In genomic region chr1:214670098-214670497, GRCh38 we compare ENCODE assay signal across 14 cellular contexts.
A peak's percentile ranks its signal among the peaks of the same experiment; 100 is the strongest.
DNase-seq lines count a peak whose midpoint lies in the region; ATAC-seq and TF ChIP-seq lines count a peak whose summit lies in the region.
"Had no signal": no experiment of that assay in that cellular context is flagged by ENCODE, and none has a peak within 500 bp of the region (broad histone marks: within the 10 kb centered on the region; RNA-seq: fewer than 3 reads in every experiment).

No MANE protein-coding gene starts in this region.

- H2AK5ac ChIP-seq in IMR-90 (ENCODE audit: low read depth, low read length) (no peak overlapping the region), mesenchymal stem cell (ENCODE audit: low read length, severe bottlenecking) (no peak overlapping the region)

- H4K20me1 ChIP-seq in IMR-90 (ENCODE audit: insufficient read depth, low read length): no peaks in the 10 kb centered on the region

- H3K18ac ChIP-seq in IMR-90 (ENCODE audit: low read depth, low read length) (no peak overlapping the region), mesenchymal stem cell (ENCODE audit: low read depth in 1 of 2, low read length in 2 of 2) (no peak overlapping the region)

- CTCF ChIA-PET in IMR-90 (lab: Yijun Ruan, JAX): interaction anchor here (0.8 kb wide), 1 partner anchor 9 kb away, joined by 4 read pairs; no protein-coding TSS in a partner anchor

- dilution Hi-C loops in IMR-90 (cut with HindIII; ENCODE audit: low sequenced_read_pairs, unreplicated experiment): loop anchor here (25.0 kb wide), 1 partner anchor 867 kb away; no protein-coding TSS in a partner anchor

- WGBS in IMR-90 (ENCODE audit: extremely low coverage in 2 of 2, insufficient read length in 1 of 2), 2 experiments: no CpG with 5 or more reads among the region's 2 CpGs
- 81% methylated on average over 2 of the region's 2 CpGs for WGBS in mesenchymal stem cell

- H3K4ac ChIP-seq in IMR-90 (ENCODE audit: low read depth, low read length) (no peak overlapping the region), mesenchymal stem cell (ENCODE audit: low read depth in 1 of 2, low read length in 2 of 2) (no peak overlapping the region)

- H3K9ac ChIP-seq in IMR-90 (ENCODE audit: low read depth, low read length): no peak overlapping the region
- no peak overlapping the region for H3K9ac ChIP-seq in mesenchymal stem cell (ENCODE audit: low read length)
- H3K9ac ChIP-seq: neural progenitor cell had no signal

- H3K4me2 ChIP-seq in IMR-90 (ENCODE audit: low read depth, low read length) (no peak overlapping the region), mesenchymal stem cell (ENCODE audit: low read length, poor library complexity, severe bottlenecking) (no peak overlapping the region)
- H3K4me2 ChIP-seq: neural progenitor cell had no signal

- H2BK120ac ChIP-seq in IMR-90 (ENCODE audit: low read depth, low read length) (no peak overlapping the region), mesenchymal stem cell (ENCODE audit: low read depth, low read length) (no peak overlapping the region)

- H3K14ac ChIP-seq in IMR-90 (replicated peaks; ENCODE audit: low read depth, low read length): no peak overlapping the region
- H3K14ac ChIP-seq in mesenchymal stem cell (ENCODE audit: low read length in 2 of 2): no peak overlapping the region

- no peak overlapping the region for H3K4me3 ChIP-seq in IMR-90 (ENCODE audit: insufficient read depth, low read depth, low read length)
- no peak overlapping the region for H3K4me3 ChIP-seq in mesenchymal stem cell (ENCODE audit: insufficient read depth in 1 of 2, low read depth in 1 of 2, low read length in 2 of 2)
- H3K4me3 ChIP-seq: esophagus squamous epithelium, neural progenitor cell had no signal

- no peak overlapping the region for H2BK12ac ChIP-seq in mesenchymal stem cell (ENCODE audit: low read length in 2 of 2)

- H2AFZ ChIP-seq in IMR-90 (replicated peaks; ENCODE audit: low read length, poor library complexity): peak overlapping the region; percentile 2
- H2AFZ ChIP-seq in mesenchymal stem cell (ENCODE audit: low read depth, low read length): no peak overlapping the region
- H2AFZ ChIP-seq: neural progenitor cell had no signal

- H2BK15ac ChIP-seq in IMR-90 (ENCODE audit: low read depth, low read length): no peak overlapping the region
- no peak overlapping the region for H2BK15ac ChIP-seq in mesenchymal stem cell (ENCODE audit: low read depth, poor library complexity, severe bottlenecking)

- no peak overlapping the region for H4K5ac ChIP-seq in IMR-90 (ENCODE audit: low read depth, low read length)

- TF ChIP-seq POLR2A in IMR-90 (IDR thresholded peaks at IDR 0.05; ENCODE audit: low read depth, low read length) (no peak), erythroblast (IDR thresholded peaks at IDR 0.05; ENCODE audit: low read length) (no peak)

- no peaks in the 10 kb centered on the region for H3K4me1 ChIP-seq in IMR-90 (ENCODE audit: control insufficient read depth, insufficient read depth, low read length)
- H3K4me1 ChIP-seq in mesenchymal stem cell (ENCODE audit: control insufficient read depth, insufficient read depth, low read depth, low read length): no peaks in the 10 kb centered on the region
- no peaks in the 10 kb centered on the region for H3K4me1 ChIP-seq in foreskin keratinocyte
- H3K4me1 ChIP-seq: esophagus squamous epithelium, neural progenitor cell had no signal

- 0 out of 2 replicates have a peak, but pooled peaks cover 4% of the 10 kb centered on the region for H3K9me1 ChIP-seq in IMR-90 (ENCODE audit: insufficient read depth, low read length)

- TF ChIP-seq RAD21 in IMR-90 (IDR thresholded peaks at IDR 0.05; ENCODE audit: low read length): no peak

- H4K8ac ChIP-seq in IMR-90 (ENCODE audit: low read depth in 2 of 2, low read length in 2 of 2) (no peak overlapping the region; a peak in 1 of 4 replicates), mesenchymal stem cell (ENCODE audit: low read length) (no peak overlapping the region)

- H2BK20ac ChIP-seq in IMR-90 (ENCODE audit: low read depth, low read length): no peak overlapping the region

- BruUV-seq in IMR-90 (replicated peaks; lab: Mats Ljungman, UMichigan): no TSS peak

- peaks cover 4 to 17% of the 10 kb centered on the region in 2 experiments; a peak in 3 of 4 replicates for H3K79me1 ChIP-seq in IMR-90 (ENCODE audit: low read depth in 1 of 2, low read length in 2 of 2)
- H3K79me1 ChIP-seq in mesenchymal stem cell (replicated peaks; ENCODE audit: low read length, poor library complexity, severe bottlenecking): peaks cover 2% of the 10 kb centered on the region

- H2AK9ac ChIP-seq in IMR-90 (replicated peaks; ENCODE audit: low read depth, low read length, poor library complexity): no peak overlapping the region

- H3K23ac ChIP-seq in IMR-90 (ENCODE audit: low read depth, low read length): no peak overlapping the region
- H3K23ac ChIP-seq in mesenchymal stem cell (ENCODE audit: low read length in 2 of 2): no peak overlapping the region

- H4K91ac ChIP-seq in IMR-90 (ENCODE audit: insufficient read depth, low read depth, low read length) (no peak overlapping the region), mesenchymal stem cell (ENCODE audit: low read length) (no peak overlapping the region)

- TF ChIP-seq CTCF in IMR-90 (conservative IDR thresholded peaks at IDR 0.05; ENCODE audit: low read depth, low read length) (no peak), foreskin keratinocyte (conservative IDR thresholded peaks at IDR 0.05) (no peak)

- H3K27ac ChIP-seq in IMR-90 (ENCODE audit: insufficient read depth, low read length) (no peak overlapping the region), mesenchymal stem cell (ENCODE audit: low read length, poor library complexity, severe bottlenecking) (no peak overlapping the region), foreskin keratinocyte (no peak overlapping the region)
- H3K27ac ChIP-seq: esophagus squamous epithelium, neural progenitor cell had no signal

- H2BK5ac ChIP-seq in IMR-90 (ENCODE audit: low read depth, low read length, poor library complexity, severe bottlenecking) (no peak overlapping the region), mesenchymal stem cell (ENCODE audit: low read depth, low read length, poor library complexity, severe bottlenecking) (no peak overlapping the region)

- ATAC-seq in IMR-90 (ENCODE audit: low read depth) (peak; percentile 51), foreskin keratinocyte (no peak)
- ATAC-seq: activated CD4-positive, alpha-beta T cell treated with anti-CD3 and anti-CD28 coated beads for 36 hours; stimulated activated effector memory CD8-positive, alpha-beta T cell treated with anti-CD3 and anti-CD28 coated beads, Interleukin-12 subunit alpha, Interleukin-12 subunit beta, amount 100 ng/mL, for 72 hours had no signal

- intact Hi-C loops in IMR-90 (cut with micrococcal nuclease): no loop called here

- POLR2A ChIA-PET in IMR-90 (lab: Charles Lee; ENCODE audit: unreplicated experiment): interaction anchor here (0.6 kb wide), 1 partner anchor 238 kb away, joined by 3 read pairs; no protein-coding TSS in a partner anchor

- H3K9me3 ChIP-seq in IMR-90 (ENCODE audit: control insufficient read depth, insufficient read depth, low read length) (no peaks in the 10 kb centered on the region), mesenchymal stem cell (ENCODE audit: control insufficient read depth, low read length) (no peaks in the 10 kb centered on the region)
- H3K9me3 ChIP-seq: esophagus squamous epithelium had no signal

- in situ Hi-C loops in IMR-90 (cut with MboI; ENCODE audit: low sequenced_read_pairs): no loop called here

- H3K27me3 ChIP-seq in IMR-90 (ENCODE audit: control insufficient read depth, insufficient read depth, low read length): no peaks in the 10 kb centered on the region
- no peaks in the 10 kb centered on the region for H3K27me3 ChIP-seq in mesenchymal stem cell (ENCODE audit: control insufficient read depth in 1 of 2, insufficient read depth in 1 of 2, low read length in 2 of 2)
- H3K27me3 ChIP-seq in foreskin keratinocyte: no peaks in the 10 kb centered on the region
- H3K27me3 ChIP-seq: esophagus squamous epithelium, neural progenitor cell had no signal

- no peak overlapping the region for H3K56ac ChIP-seq in IMR-90 (ENCODE audit: extremely low read depth, insufficient read depth, low read length)

- H3K36me3 ChIP-seq in IMR-90 (ENCODE audit: control insufficient read depth, insufficient read depth, low read length): peaks cover under 1% of the 10 kb centered on the region; the same call in 1 of the 2 replicates
- H3K36me3 ChIP-seq in mesenchymal stem cell (ENCODE audit: control insufficient read depth in 1 of 2, insufficient read depth in 2 of 2, low read depth in 1 of 2, low read length in 2 of 2): peaks cover 2 to 4% of the 10 kb centered on the region in 2 experiments

- DNase-seq in AG08395 (ENCODE audit: low spot score) (peak; percentile 26), IMR-90 (peak; percentile 65), erythroblast (lab: John Stamatoyannopoulos, UW) (peak; percentile 10 to 18), mesenchymal stem cell (peak; percentile 49), foreskin keratinocyte (no peak), SK-N-DZ (ENCODE audit: low spot score) (no peak), GM19238 (ENCODE audit: insufficient read length, low spot score) (no peak), NCI-H1930 (lab: John Stamatoyannopoulos, UW) (no peak)
- DNase-seq: activated CD4-positive, alpha-beta T cell treated with anti-CD3 and anti-CD28 coated beads for 36 hours; esophagus squamous epithelium; kidney glomerular epithelial cell; NK-92 treated with Interleukin-12 subunit alpha and Interleukin-12 subunit beta, amount 100 ng/mL, for 24 hours had no signal

TF ChIP-seq in IMR-90, 13 proteins besides CTCF, POLR2A, EP300 and RAD21:
- TF ChIP-seq BHLHE40 (IDR thresholded peaks at IDR 0.05; ENCODE audit: low read depth, low read length) (no peak), SMC3 (IDR thresholded peaks at IDR 0.05; ENCODE audit: low read depth, low read length) (no peak), ELK1 (IDR thresholded peaks at IDR 0.05; ENCODE audit: borderline replicate concordance, low read depth, low read length) (no peak)

Comparison
In these comparisons a context has a peak if more than half of its experiments do, and no peak if none do; other contexts are left out.
1. DNase-seq: peak in AG08395 (single experiment), IMR-90 (single experiment), erythroblast (2 of 2) and mesenchymal stem cell (single experiment); none in foreskin keratinocyte (0 of 2), SK-N-DZ (single experiment), GM19238 (single experiment) and NCI-H1930 (0 of 2).